7 cellular contexts compared by ENCODE assay signal in genomic region chr1:226697608-226698544, GRCh38. TPM values are rescaled to one million over a fixed set of nuclear protein-coding genes. Genes with fewer than 3 reads are reported as not detected.
DNase-seq lines count a peak whose midpoint lies in the region; ATAC-seq and TF ChIP-seq lines count a peak whose summit lies in the region.

No MANE protein-coding gene starts in this region.

- H3K27me3 ChIP-seq in gastroesophageal sphincter: no peaks in the 10 kb centered on the region

- no peaks in the 10 kb centered on the region for H3K9me3 ChIP-seq in gastroesophageal sphincter

- H3K9me3 Mint-ChIP-seq in stimulated activated memory B cell treated with anti-CD40 and anti-IgM and Interleukin-4, amounts not matched to agents 10 μg/mL and 1 μg/mL and 100 μg/mL, for 72 hours: no peaks in the 10 kb centered on the region

- no peak for TF ChIP-seq CTCF in gastroesophageal sphincter (IDR thresholded peaks at IDR 0.05)

- ATAC-seq in GM19043 (IDR thresholded peaks at IDR 0.05; ENCODE audit: low read depth, unreplicated experiment) (peak; percentile 26), HG03039 (IDR thresholded peaks at IDR 0.05; ENCODE audit: unreplicated experiment) (peak; percentile 17), GM18870 (IDR thresholded peaks at IDR 0.05; ENCODE audit: unreplicated experiment) (no peak), gastroesophageal sphincter (no peak)
- peak; percentile 81 for ATAC-seq in stimulated activated memory B cell treated with anti-CD40 and anti-IgM and Interleukin-4, amounts not matched to agents 10 μg/mL and 1 μg/mL and 100 μg/mL, for 72 hours

- DNase-seq in foreskin melanocyte: no peak

- H3K27ac ChIP-seq in angular gyrus (ENCODE audit: low read depth, low read length) (peak overlapping the region; percentile 31), gastroesophageal sphincter (peak overlapping the region in 2 of 4 donors; percentile 34 to 89)

- TF ChIP-seq EP300 in gastroesophageal sphincter (IDR thresholded peaks at IDR 0.05): no peak

- WGBS in gastroesophageal sphincter (ENCODE audit: low coverage in 1 of 2), 2 donors: 27 to 37% methylated on average over 2 to 4 of the region's 8 CpGs

- no peaks in the 10 kb centered on the region for H3K27me3 Mint-ChIP-seq in stimulated activated memory B cell treated with anti-CD40 and anti-IgM and Interleukin-4, amounts not matched to agents 10 μg/mL and 1 μg/mL and 100 μg/mL, for 72 hours

- H3K36me3 Mint-ChIP-seq in stimulated activated memory B cell treated with anti-CD40 and anti-IgM and Interleukin-4, amounts not matched to agents 10 μg/mL and 1 μg/mL and 100 μg/mL, for 72 hours: peaks cover 21% of the 10 kb centered on the region

- H3K36me3 ChIP-seq in gastroesophageal sphincter: no peaks in the 10 kb centered on the region

- H3K4me1 ChIP-seq in gastroesophageal sphincter: peaks cover 0 to 49% (median 22%) of the 10 kb centered on the region in 3 donors

- H3K4me3 ChIP-seq in gastroesophageal sphincter: no peak overlapping the region

- H3K4me1 Mint-ChIP-seq in stimulated activated memory B cell treated with anti-CD40 and anti-IgM and Interleukin-4, amounts not matched to agents 10 μg/mL and 1 μg/mL and 100 μg/mL, for 72 hours: peaks cover 88% of the 10 kb centered on the region

- no peak for TF ChIP-seq POLR2A in gastroesophageal sphincter (IDR thresholded peaks at IDR 0.05)

- H3K27ac Mint-ChIP-seq in stimulated activated memory B cell treated with anti-CD40 and anti-IgM and Interleukin-4, amounts not matched to agents 10 μg/mL and 1 μg/mL and 100 μg/mL, for 72 hours: peak overlapping the region; percentile 94

- H3K4me3 Mint-ChIP-seq in stimulated activated memory B cell treated with anti-CD40 and anti-IgM and Interleukin-4, amounts not matched to agents 10 μg/mL and 1 μg/mL and 100 μg/mL, for 72 hours: peak overlapping the region; percentile 62

RNA-seq across cellular contexts. Expression of gene ITPKB, which starts 41.2 kb away (rescaled TPM):
- total RNA-seq in gastroesophageal sphincter: 100 to 1,000 TPM in 1 of 4 donors, 10 to 100 TPM in 3; 75.0 to 184 (median 94.2) TPM

Comparison
In these comparisons a context has a peak if more than half of its experiments do, and no peak if none do; other contexts are left out.
1. ATAC-seq: peak in GM19043 (single experiment), HG03039 (single experiment) and stimulated activated memory B cell treated with anti-CD40 and anti-IgM and Interleukin-4, amounts not matched to agents 10 μg/mL and 1 μg/mL and 100 μg/mL, for 72 hours (single experiment); none in GM18870 (single experiment) and gastroesophageal sphincter (single experiment).